7 cellular contexts compared by ENCODE assay signal in the genomic region with DNA sequence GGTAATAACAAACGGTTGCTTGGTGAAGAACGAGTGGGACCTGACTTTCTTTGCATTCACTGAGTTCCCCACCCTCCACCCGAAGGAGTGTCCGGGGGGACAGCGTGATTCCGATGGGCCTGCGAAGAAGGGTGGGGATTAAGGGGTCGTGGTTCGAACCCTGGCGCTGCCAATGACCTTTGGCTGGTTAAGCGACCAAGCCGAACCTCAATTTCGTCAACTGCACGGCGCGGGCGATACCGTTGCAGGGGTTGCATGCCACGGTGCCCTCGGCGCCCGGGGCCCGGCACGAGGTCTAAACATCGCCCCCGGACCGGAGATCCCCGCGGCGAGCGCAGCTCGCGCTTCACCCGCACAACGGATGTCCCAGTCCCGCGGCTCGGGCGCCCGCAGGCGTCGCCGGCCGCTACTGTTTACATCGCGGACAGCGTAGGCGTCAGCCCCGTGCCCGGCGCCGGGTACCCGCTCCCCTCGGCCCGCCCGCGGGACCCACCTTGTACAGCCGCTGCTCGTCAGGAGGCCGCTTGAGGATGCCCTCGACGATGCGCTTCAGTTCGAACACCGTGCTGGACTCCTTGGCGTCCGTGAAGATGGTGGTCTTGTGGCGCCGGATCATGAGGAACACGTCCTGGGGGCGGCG. TPM values are rescaled to one million over a fixed set of nuclear protein-coding genes. Genes with fewer than 3 reads are reported as not detected.
A peak's percentile ranks its signal among the peaks of the same experiment; 100 is the strongest.
DNase-seq lines count a peak whose midpoint lies in the region; ATAC-seq and TF ChIP-seq lines count a peak whose summit lies in the region.

No MANE protein-coding gene starts in this region.

- H3K4me3 ChIP-seq in HAP-1 (peak overlapping the region; percentile 98), OCI-LY7 (ENCODE audit: low read depth, low read length, poor library complexity, severe bottlenecking) (peak overlapping the region; percentile 89), lung (peak overlapping the region; percentile 72), testis (peak overlapping the region; percentile 80 to 100)

- no peak for DNase-seq in HAP-1 (ENCODE audit: low spot score in 2 of 2)
- peak; percentile 57 for DNase-seq in OCI-LY7 (ENCODE audit: low spot score)
- peak in 4 of 61 donors; percentile 49 to 72 (median 58) for DNase-seq in caudate nucleus (lab: John Stamatoyannopoulos, UW)
- DNase-seq in lung (ENCODE audit: low spot score), result no peak
- no peak for DNase-seq in testis
- DNase-seq in NCI-H510A (lab: John Stamatoyannopoulos, UW), result no peak

- in situ Hi-C loops in HAP-1 (cut with MboI; ENCODE audit: low sequenced_read_pairs), result no loop called here

- no peaks in the 10 kb centered on the region for H3K9me2 ChIP-seq in OCI-LY7 (ENCODE audit: insufficient read depth, low read length)

- peaks cover 10% of the 10 kb centered on the region; the same call in 1 of the 2 replicates for H4K20me1 ChIP-seq in OCI-LY7 (ENCODE audit: insufficient read depth, low read length)

- no peaks in the 10 kb centered on the region for H3K27me3 ChIP-seq in HAP-1 (ENCODE audit: low read depth)
- H3K27me3 ChIP-seq in lung (ENCODE audit: control insufficient read depth, insufficient read depth), result no peaks in the 10 kb centered on the region
- H3K27me3 ChIP-seq in testis, result no peaks in the 10 kb centered on the region

- peaks cover 41% of the 10 kb centered on the region for H3K36me3 ChIP-seq in HAP-1 (replicated peaks)
- H3K36me3 ChIP-seq in OCI-LY7 (ENCODE audit: insufficient read depth, low read length), result peaks cover 40% of the 10 kb centered on the region
- peaks cover under 1 to 26% of the 10 kb centered on the region in 2 donors for H3K36me3 ChIP-seq in lung (ENCODE audit: control insufficient read depth in 2 of 2, insufficient read depth in 2 of 2, low read length in 2 of 2)
- no peaks in the 10 kb centered on the region for H3K36me3 ChIP-seq in testis (ENCODE audit: low read depth, missing control alignments)

- CTCF ChIA-PET in OCI-LY7 (lab: Charles Lee; ENCODE audit: unreplicated experiment), result no interaction called here

- no TSS peak for BruUV-seq in OCI-LY7 (replicated peaks; lab: Mats Ljungman, UMichigan)

- peaks cover 10% of the 10 kb centered on the region for H3K4me1 ChIP-seq in HAP-1
- H3K4me1 ChIP-seq in OCI-LY7 (ENCODE audit: insufficient read depth, low read length, poor library complexity, severe bottlenecking), result peaks cover 18% of the 10 kb centered on the region
- peaks cover 2 to 15% of the 10 kb centered on the region in 2 donors for H3K4me1 ChIP-seq in lung (ENCODE audit: control insufficient read depth in 2 of 2, insufficient read depth in 2 of 2, low read length in 2 of 2)
- peaks cover 19% of the 10 kb centered on the region for H3K4me1 ChIP-seq in testis

- H3K27ac ChIP-seq in OCI-LY7 (ENCODE audit: low read depth, low read length, poor library complexity, severe bottlenecking), result peak overlapping the region; percentile 40
- peak overlapping the region; percentile 64 for H3K27ac ChIP-seq in caudate nucleus (ENCODE audit: low read depth, low read length)
- peak overlapping the region; percentile 81 to 82 for H3K27ac ChIP-seq in lung (ENCODE audit: low read depth in 1 of 2, low read length in 1 of 2)
- H3K27ac ChIP-seq in testis, result peak overlapping the region; percentile 75 to 100

- peak overlapping the region; percentile 89 for H3K4me2 ChIP-seq in OCI-LY7 (ENCODE audit: low read length)

- H3K9me3 ChIP-seq in HAP-1, result no peaks in the 10 kb centered on the region
- no peaks in the 10 kb centered on the region for H3K9me3 ChIP-seq in OCI-LY7 (ENCODE audit: low read length)
- H3K9me3 ChIP-seq in lung (ENCODE audit: control insufficient read depth in 2 of 2, insufficient read depth in 1 of 2, low read length in 1 of 2), result no peaks in the 10 kb centered on the region
- H3K9me3 ChIP-seq in testis, result no peaks in the 10 kb centered on the region

- intact Hi-C loops in OCI-LY7 (cut with micrococcal nuclease; ENCODE audit: unreplicated experiment) (loop anchor here (1.0 to 2.0 kb wide), 2 partner anchors 24 to 56 kb away; a partner anchor contains a TSS), testis (cut with DNase I; ENCODE audit: low total_unique reads) (no loop called here)

- no peak for TF ChIP-seq POLR2A in testis (IDR thresholded peaks at IDR 0.05)

- H2AFZ ChIP-seq in OCI-LY7 (ENCODE audit: low read length), result no peak overlapping the region

- 0% methylated on average over 62 to 72 of the region's 72 CpGs for WGBS in lung, 2 donors
- whole genome bisulfite sequencing in testis, 2 donors, result 0% methylated on average over 6 to 57 of the region's 72 CpGs

- peaks cover 26% of the 10 kb centered on the region for H3K79me2 ChIP-seq in OCI-LY7 (ENCODE audit: insufficient read depth, low read depth, low read length)

- ATAC-seq in GM18511 (IDR thresholded peaks at IDR 0.05; ENCODE audit: unreplicated experiment) (peak; percentile 33), lung (ENCODE audit: insufficient read depth, low FRiP score) (no peak)

- POLR2A ChIA-PET in OCI-LY7 (lab: Charles Lee), result interaction anchor here (0.6 to 0.8 kb wide), 2 partner anchors 47 to 946 kb away, joined by 3 read pairs; no protein-coding TSS in a partner anchor

- TF ChIP-seq CTCF in OCI-LY7 (conservative IDR thresholded peaks at IDR 0.05; ENCODE audit: low read length) (no peak), lung (IDR thresholded peaks at IDR 0.05; ENCODE audit: control extremely low read depth, extremely low read depth) (no peak), testis (IDR thresholded peaks at IDR 0.05) (no peak)

RNA-seq across cellular contexts. Expression of a gene that starts 0.5 kb away (rescaled TPM):
- 282 and 285 TPM in 2 replicates for total RNA-seq in OCI-LY7 (2014; rRNA removed; shearing (Covaris generic))
- 204 and 209 TPM in 2 replicates for total RNA-seq in OCI-LY7 (2022)
- total RNA-seq in lung, result 100 to 1,000 TPM in 1 of 2 donors, 10 to 100 TPM in 1; 87.0 to 285 TPM
- polyA plus RNA-seq in lung, result 100 to 1,000 TPM; 408 to 740 TPM
- total RNA-seq in testis, result 100 to 1,000 TPM; 377 to 381 TPM
- polyA plus RNA-seq in testis (ENCODE audit: insufficient read depth, low read depth, low replicate concordance), result 582 TPM

RNA-seq across cellular contexts. Expression of a gene that starts 10.7 kb away (rescaled TPM):
- total RNA-seq in OCI-LY7 (2014; rRNA removed; shearing (Covaris generic)), result not detected in 2 replicates
- total RNA-seq in OCI-LY7 (2022) (not detected in 2 replicates), lung (under 1 TPM in 1 of 2 donors, not detected in 1; 0.12 TPM), testis (under 1 TPM in 1 of 2 donors, not detected in 1; 0.93 TPM)
- polyA plus RNA-seq in lung (under 1 TPM in 1 of 2 donors, not detected in 1; 0.08 TPM), testis (ENCODE audit: insufficient read depth, low read depth, low replicate concordance) (4.4 TPM)

RNA-seq across cellular contexts. Expression of a gene that starts 21.6 kb away (rescaled TPM):
- total RNA-seq in OCI-LY7 (2014; rRNA removed; shearing (Covaris generic)), result not detected in 2 replicates
- total RNA-seq in OCI-LY7 (2022) (not detected in 2 replicates), lung (not detected), testis (1 to 10 TPM in 1 of 2 donors, under 1 TPM in 1; 0.43 to 2.1 TPM)
- polyA plus RNA-seq in lung (not detected), testis (ENCODE audit: insufficient read depth, low read depth, low replicate concordance) (0.88 TPM)

RNA-seq across cellular contexts. Expression of a gene that starts 24.2 kb away (rescaled TPM):
- total RNA-seq in OCI-LY7 (2014; rRNA removed; shearing (Covaris generic)), result 206 and 208 TPM in 2 replicates
- total RNA-seq in OCI-LY7 (2022) (819 and 825 TPM in 2 replicates), lung (100 to 1,000 TPM; 316 to 541 TPM), testis (100 to 1,000 TPM; 446 to 738 TPM)
- polyA plus RNA-seq in lung (100 to 1,000 TPM; 353 to 589 TPM), testis (ENCODE audit: insufficient read depth, low read depth, low replicate concordance) (526 TPM)

RNA-seq across cellular contexts. Expression of a gene that starts 40.4 kb away (rescaled TPM):
- total RNA-seq in OCI-LY7 (2014; rRNA removed; shearing (Covaris generic)), result 44.5 and 68.7 TPM in 2 replicates
- total RNA-seq in OCI-LY7 (2022), result 69.6 and 75.1 TPM in 2 replicates
- 1 to 10 TPM in 1 of 2 donors, not detected in 1; 7.9 TPM for total RNA-seq in lung
- 1 to 10 TPM in 1 of 2 donors, under 1 TPM in 1; 0.77 to 4.2 TPM for polyA plus RNA-seq in lung
- total RNA-seq in testis, result 100 to 1,000 TPM in 1 of 2 donors, 10 to 100 TPM in 1; 62.5 to 130 TPM
- 153 TPM for polyA plus RNA-seq in testis (ENCODE audit: insufficient read depth, low read depth, low replicate concordance)
